8 cellular contexts compared by ENCODE assay signal in the genomic region with DNA sequence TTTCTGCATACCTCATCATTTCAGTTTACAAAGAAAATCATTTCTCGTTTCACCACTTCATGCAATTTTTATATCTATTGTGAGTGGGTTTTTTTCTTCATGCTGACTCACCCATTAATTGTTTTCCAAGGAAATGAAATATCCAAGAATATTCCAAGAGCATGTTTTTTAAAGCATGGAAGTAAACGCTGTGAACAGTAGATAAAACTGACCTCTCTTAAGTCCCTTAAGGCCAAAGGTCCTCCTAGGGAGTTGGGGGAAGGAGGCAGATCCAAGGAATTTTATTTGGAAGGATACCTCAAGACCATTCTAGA. TPM values are rescaled to one million over a fixed set of nuclear protein-coding genes. Genes with fewer than 3 reads are reported as not detected.
A peak's percentile ranks its signal among the peaks of the same experiment; 100 is the strongest.
DNase-seq lines count a peak whose midpoint lies in the region; ATAC-seq and TF ChIP-seq lines count a peak whose summit lies in the region.

No MANE protein-coding gene starts in this region.

- H3K9me3 ChIP-seq in heart right ventricle (no peaks in the 10 kb centered on the region), uterus (no peaks in the 10 kb centered on the region)

- no peak overlapping the region for H3K23ac ChIP-seq in mesendoderm (ENCODE audit: low read length)

- H3K36me3 ChIP-seq in heart right ventricle (no peaks in the 10 kb centered on the region), brain microvascular endothelial cell (replicated peaks) (no peaks in the 10 kb centered on the region), mesendoderm (ENCODE audit: control insufficient read depth, insufficient read depth, low read length) (no peaks in the 10 kb centered on the region), uterus (no peaks in the 10 kb centered on the region)

- no peak overlapping the region for H2AK5ac ChIP-seq in mesendoderm (ENCODE audit: low read length)

- intact Hi-C loops in heart right ventricle (cut with DNase I), result loop anchor here in 6 of 10 donors (5.0 to 10.0 kb wide), 5 partner anchors 162 to 482 kb away; no protein-coding TSS in a partner anchor
- intact Hi-C loops in left cardiac atrium (cut with DNase I), result loop anchor here (5.0 to 10.0 kb wide), 2 partner anchors 290 to 472 kb away; a partner anchor contains a TSS
- intact Hi-C loops in uterus (cut with DNase I; ENCODE audit: low total_unique reads), result no loop called here

- no peak overlapping the region for H4K5ac ChIP-seq in mesendoderm (ENCODE audit: low read length)

- H3K4me1 ChIP-seq in heart right ventricle (peaks cover 0 to 48% (median 32%) of the 10 kb centered on the region in 9 donors), mesendoderm (ENCODE audit: control insufficient read depth, low read depth, low read length) (peaks cover 5% of the 10 kb centered on the region), uterus (no peaks in the 10 kb centered on the region)

- H3K18ac ChIP-seq in mesendoderm (ENCODE audit: low read length), result peak overlapping the region; percentile 98

- H3K9ac ChIP-seq in mesendoderm (ENCODE audit: low read length), result peak overlapping the region; percentile 94

- peak overlapping the region; percentile 86 for H3K4me2 ChIP-seq in mesendoderm (ENCODE audit: low read length)

- 19 to 34% methylated on average over 2 of the region's 2 CpGs for WGBS in heart right ventricle, 2 donors
- WGBS in mesendoderm (ENCODE audit: extremely low coverage, insufficient coverage, low lambda C conversion rate), result no CpG with 5 or more reads among the region's 2 CpGs

- no peak overlapping the region for H4K8ac ChIP-seq in mesendoderm (ENCODE audit: low read depth, low read length)

- H3K27ac ChIP-seq in heart right ventricle (peak overlapping the region in 9 of 10 donors; percentile 81 to 96 (median 90)), brain microvascular endothelial cell (peak overlapping the region; percentile 72), mesendoderm (ENCODE audit: low read depth, low read length) (no peak overlapping the region), uterus (peak overlapping the region; percentile 82 to 87)

- no peak overlapping the region for H2BK15ac ChIP-seq in mesendoderm (replicated peaks; ENCODE audit: low read depth)

- H3K27me3 ChIP-seq in heart right ventricle, result peaks cover 0 to 45% (median 0%) of the 10 kb centered on the region in 7 donors
- no peaks in the 10 kb centered on the region for H3K27me3 ChIP-seq in brain microvascular endothelial cell (replicated peaks)
- no peaks in the 10 kb centered on the region for H3K27me3 ChIP-seq in mesendoderm (ENCODE audit: insufficient read depth, low read length, poor library complexity)
- H3K27me3 ChIP-seq in uterus, result no peaks in the 10 kb centered on the region

- H3K56ac ChIP-seq in mesendoderm (ENCODE audit: low read length), result peak overlapping the region; percentile 78

- ATAC-seq in heart right ventricle (no peak), left cardiac atrium (no peak), GM18873 (IDR thresholded peaks at IDR 0.05; ENCODE audit: low FRiP score, unreplicated experiment) (no peak)

- no peak overlapping the region for H3K4ac ChIP-seq in mesendoderm (ENCODE audit: low read depth, low read length)

- H3K4me3 ChIP-seq in heart right ventricle, result peak overlapping the region in 9 of 10 donors; percentile 40 to 98 (median 70)
- H3K4me3 ChIP-seq in brain microvascular endothelial cell (ENCODE audit: low read depth, low read length), result peak overlapping the region; percentile 79
- H3K4me3 ChIP-seq in mesendoderm (ENCODE audit: low read length), result no peak overlapping the region
- peak overlapping the region; percentile 50 to 55 for H3K4me3 ChIP-seq in uterus

- H2BK120ac ChIP-seq in mesendoderm (ENCODE audit: low read depth, low read length), result no peak overlapping the region

- H3K79me1 ChIP-seq in mesendoderm (ENCODE audit: low read length), result no peaks in the 10 kb centered on the region

- TF ChIP-seq POLR2A in uterus (IDR thresholded peaks at IDR 0.05), result no peak

- H3K79me2 ChIP-seq in mesendoderm (ENCODE audit: control insufficient read depth, insufficient read depth, low read length), result no peaks in the 10 kb centered on the region

- in situ Hi-C loops in brain microvascular endothelial cell (cut with HindIII; ENCODE audit: low pct_ligation_motif_present, low sequenced_read_pairs), result no loop called here

- DNase-seq in heart right ventricle, result no peak
- no peak for DNase-seq in left cardiac atrium
- DNase-seq in brain microvascular endothelial cell, result no peak
- no peak for DNase-seq in mesendoderm
- DNase-seq in uterus, result no peak
- no peak for DNase-seq in AG20443 (ENCODE audit: low spot score)
- no peak for DNase-seq in cerebellar nuclear complex (lab: John Stamatoyannopoulos, UW)

- no peak for TF ChIP-seq CTCF in heart right ventricle (IDR thresholded peaks at IDR 0.05)
- TF ChIP-seq CTCF in brain microvascular endothelial cell (IDR thresholded peaks at IDR 0.05; ENCODE audit: low read depth, low read length, missing control alignments), result no peak
- TF ChIP-seq CTCF in uterus (IDR thresholded peaks at IDR 0.05), result no peak

- no peak overlapping the region for H2BK5ac ChIP-seq in mesendoderm (ENCODE audit: low read length)

RNA-seq across cellular contexts. Expression of a gene that starts 2.6 kb away (rescaled TPM):
- 10 to 100 TPM; 22.3 to 35.4 (median 27.8) TPM for total RNA-seq in heart right ventricle
- polyA plus RNA-seq in heart right ventricle, result 10 to 100 TPM in 1 of 2 donors, 1 to 10 TPM in 1; 5.2 to 12.0 TPM
- 10 to 100 TPM; 53.0 to 56.5 TPM for total RNA-seq in left cardiac atrium
- 38.9 TPM for polyA plus RNA-seq in mesendoderm (2013, experiment 1 of 2)
- 39.4 TPM for polyA plus RNA-seq in mesendoderm (2013, experiment 2 of 2)
- 100 to 1,000 TPM in 2 of 4 donors, 10 to 100 TPM in 2; 32.4 to 133 (median 92.1) TPM for total RNA-seq in uterus

RNA-seq across cellular contexts. Expression of a gene that starts 39.8 kb away (rescaled TPM):
- total RNA-seq in heart right ventricle (10 to 100 TPM in 6 of 10 donors, 1 to 10 TPM in 4; 3.2 to 75.9 (median 12.1) TPM), left cardiac atrium (10 to 100 TPM; 23.1 to 26.4 TPM), uterus (10 to 100 TPM in 3 of 4 donors, 1 to 10 TPM in 1; 3.5 to 81.4 (median 46.4) TPM)
- 1 to 10 TPM; 7.8 to 8.5 TPM for polyA plus RNA-seq in heart right ventricle
- polyA plus RNA-seq in mesendoderm (2013, experiment 1 of 2), result 1,131 TPM
- polyA plus RNA-seq in mesendoderm (2013, experiment 2 of 2), result 1,131 TPM
